Comparison of ENCODE assay signal across 8 cellular contexts in the genomic region with DNA sequence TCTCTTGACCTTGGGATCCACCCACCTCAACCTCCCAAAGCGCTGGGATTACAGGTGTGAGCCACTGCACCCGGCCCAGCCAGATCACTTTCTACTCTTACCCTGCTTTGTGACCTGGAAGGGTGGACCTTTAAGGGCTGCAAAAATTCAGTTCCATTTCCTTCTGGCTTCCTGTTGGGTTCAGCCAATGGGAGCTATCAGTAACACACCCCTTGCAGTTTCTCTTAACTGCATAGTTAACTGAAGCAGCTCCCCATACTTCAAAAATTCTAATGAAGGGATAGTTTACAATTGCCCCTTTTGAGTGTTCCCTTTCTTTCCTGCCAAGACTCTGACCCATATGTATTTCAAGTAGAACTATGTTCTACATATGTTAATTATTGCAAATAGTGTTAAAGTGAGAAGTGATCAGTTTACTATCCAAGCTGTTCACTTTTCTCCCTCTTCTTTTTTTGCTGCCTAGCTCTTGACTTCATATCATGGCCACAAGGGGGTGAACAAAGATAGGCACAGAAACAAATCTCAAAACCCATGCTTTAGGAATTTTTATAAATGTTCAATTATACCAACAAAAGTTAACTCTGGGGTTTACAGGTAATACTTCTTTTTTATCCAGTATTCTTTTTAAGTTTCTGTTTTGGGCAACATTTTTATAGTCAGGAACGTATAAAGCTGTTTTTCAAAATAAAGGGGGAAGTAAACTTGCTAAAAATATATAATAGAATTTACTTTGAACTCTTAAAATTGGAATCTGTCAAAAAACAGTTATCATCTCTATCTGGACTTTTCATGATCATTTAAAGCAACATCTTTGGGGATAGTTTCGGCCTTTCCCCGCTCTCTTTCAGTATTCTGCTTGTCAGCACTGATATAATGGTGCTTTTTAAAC. TPM values are rescaled to one million over a fixed set of nuclear protein-coding genes. Genes with fewer than 3 reads are reported as not detected.
DNase-seq lines count a peak whose midpoint lies in the region; ATAC-seq and TF ChIP-seq lines count a peak whose summit lies in the region.

No MANE protein-coding gene starts in this region.

- no peak overlapping the region for H3K14ac ChIP-seq in neuronal stem cell (ENCODE audit: low read length)

- TF ChIP-seq CTCF in AG04449 (IDR thresholded peaks at IDR 0.05; ENCODE audit: insufficient read depth, low read length, missing control alignments): peak; percentile 59

- no peak overlapping the region for H2BK5ac ChIP-seq in neuronal stem cell (ENCODE audit: low read length)

- H2AK5ac ChIP-seq in neuronal stem cell (ENCODE audit: low read depth, low read length): no peak overlapping the region

- no peak overlapping the region for H3K4ac ChIP-seq in neuronal stem cell (ENCODE audit: low read length)

- no peaks in the 10 kb centered on the region for H3K27me3 ChIP-seq in neuronal stem cell (ENCODE audit: control insufficient read depth in 3 of 3, insufficient read depth in 3 of 3, low read depth in 1 of 3, low read length in 3 of 3)

- no peak overlapping the region for H2BK120ac ChIP-seq in neuronal stem cell (ENCODE audit: low read depth, low read length)

- H3K4me3 ChIP-seq in AG04449 (ENCODE audit: low read depth, low read length) (no peak overlapping the region), neuronal stem cell (ENCODE audit: low read length in 2 of 2) (no peak overlapping the region)

- no peaks in the 10 kb centered on the region for H3K9me3 ChIP-seq in neuronal stem cell (replicated peaks in 1 of 2; ENCODE audit: control insufficient read depth in 2 of 2, insufficient read depth in 1 of 2, low read depth in 1 of 2, low read length in 2 of 2)

- H2BK12ac ChIP-seq in neuronal stem cell (ENCODE audit: low read length): no peak overlapping the region

- H3K79me1 ChIP-seq in neuronal stem cell (ENCODE audit: low read depth, low read length): no peaks in the 10 kb centered on the region

- H3K23ac ChIP-seq in neuronal stem cell (ENCODE audit: low read depth, low read length, poor library complexity): no peak overlapping the region

- H4K8ac ChIP-seq in neuronal stem cell (ENCODE audit: low read depth, low read length): no peak overlapping the region

- no peaks in the 10 kb centered on the region for H3K4me1 ChIP-seq in neuronal stem cell (ENCODE audit: control insufficient read depth in 2 of 2, insufficient read depth in 1 of 2, low read depth in 1 of 2, low read length in 2 of 2)

- H3K27ac ChIP-seq in neuronal stem cell (replicated peaks; ENCODE audit: low read length): no peak overlapping the region

- no peak overlapping the region for H4K91ac ChIP-seq in neuronal stem cell (ENCODE audit: low read depth, low read length, poor library complexity)

- H3K36me3 ChIP-seq in neuronal stem cell (replicated peaks in 1 of 2; ENCODE audit: control insufficient read depth in 2 of 2, insufficient read depth in 2 of 2, low read length in 2 of 2): no peaks in the 10 kb centered on the region

- H3K9ac ChIP-seq in neuronal stem cell (ENCODE audit: low read depth, low read length, poor library complexity): no peak overlapping the region

- H3K18ac ChIP-seq in neuronal stem cell (ENCODE audit: low read length): no peak overlapping the region

- H3K4me2 ChIP-seq in neuronal stem cell (ENCODE audit: insufficient read depth, low read length, poor library complexity, severe bottlenecking): no peak overlapping the region

- H2BK15ac ChIP-seq in neuronal stem cell (ENCODE audit: low read length): no peak overlapping the region

- POLR2A ChIA-PET in AG04449 (lab: Yijun Ruan, JAX): interaction anchor here (0.8 to 1.0 kb wide), 2 partner anchors 96 to 100 kb away, joined by 3 to 6 read pairs; partner anchors contain the start of gene KATNBL1

- H2AFZ ChIP-seq in neuronal stem cell (ENCODE audit: low read length): peak overlapping the region; percentile 77

- DNase-seq in AG04449 (ENCODE audit: low read depth, low spot score): no peak
- peak; percentile 46 for DNase-seq in GM03348 (ENCODE audit: low spot score)
- peak; percentile 1 for DNase-seq in NCI-H748 treated with DMSO at 0.1 percent for 48 hours (lab: John Stamatoyannopoulos, UW)
- DNase-seq in dermis blood vessel endothelial cell: peak; percentile 73
- no peak for DNase-seq in neuronal stem cell (ENCODE audit: low spot score)
- no peak for DNase-seq in NCI-H2107 (lab: John Stamatoyannopoulos, UW)
- no peak for DNase-seq in stimulated activated naive CD4-positive, alpha-beta T cell treated with Interleukin-2 at 50 U/mL for 16 hours (lab: John Stamatoyannopoulos, UW)

- no CpG with 5 or more reads among the region's 5 CpGs for WGBS in neuronal stem cell (ENCODE audit: extremely low coverage in 2 of 2, insufficient read length in 2 of 2, insufficient replicate concordance in 1 of 2), 2 donors

- no peak for ATAC-seq in HG03135 (IDR thresholded peaks at IDR 0.05; ENCODE audit: unreplicated experiment)

- CTCF ChIA-PET in AG04449 (lab: Yijun Ruan, JAX): interaction anchor here (0.7 to 16.1 kb wide), 47 partner anchors 8 to 496 kb away, joined by 3 to 324 read pairs (median 4); partner anchors contain the start of genes EMC4, EMC7, GOLGA8B and KATNBL1

RNA-seq across cellular contexts. Expression of gene PGBD4, which starts 8.1 kb away (rescaled TPM):
- 1.2 and 1.3 TPM in 2 replicates for total RNA-seq in dermis blood vessel endothelial cell
- polyA plus RNA-seq in neuronal stem cell (2013, experiment 1 of 2): 0.54 TPM
- polyA plus RNA-seq in neuronal stem cell (2013, experiment 2 of 2): 0.48 TPM

RNA-seq across cellular contexts. Expression of gene EMC7, which starts 8.4 kb away (rescaled TPM):
- total RNA-seq in dermis blood vessel endothelial cell: 23.7 and 37.1 TPM in 2 replicates
- 30.8 TPM for polyA plus RNA-seq in neuronal stem cell (2013, experiment 1 of 2)
- 30.1 TPM for polyA plus RNA-seq in neuronal stem cell (2013, experiment 2 of 2)

Comparison
In these comparisons a context has a peak if more than half of its experiments do, and no peak if none do; other contexts are left out.
1. DNase-seq: peak in GM03348 (single experiment), NCI-H748 treated with DMSO at 0.1 percent for 48 hours (single experiment) and dermis blood vessel endothelial cell (single experiment); none in AG04449 (single experiment), neuronal stem cell (single experiment), NCI-H2107 (single experiment) and stimulated activated naive CD4-positive, alpha-beta T cell treated with Interleukin-2 at 50 U/mL for 16 hours (single experiment).